38 cellular contexts compared by ENCODE assay signal in genomic region chr5:35035271-35035670, GRCh38. TPM values are rescaled to one million over a fixed set of nuclear protein-coding genes. Genes with fewer than 3 reads are reported as not detected.
"Had no signal": no experiment of that assay in that cellular context is flagged by ENCODE, and none has a peak within 500 bp of the region (broad histone marks: within the 10 kb centered on the region; RNA-seq: fewer than 3 reads in every experiment).

No MANE protein-coding gene starts in this region.

- H3K4me3 Mint-ChIP-seq: activated B cell treated with CpG ODN at 0.5 μM for 24 hours; activated CD4-positive, alpha-beta memory T cell treated with anti-CD3 and anti-CD28 coated beads, Interleukin-2, amount 10 ng/mL, durations not matched to agents 7 days and 5 days; activated CD4-positive, alpha-beta T cell treated with anti-CD3 and anti-CD28 coated beads, Interleukin-2, amount 10 ng/mL, durations not matched to agents 24 days and 14 days; activated CD8-positive, alpha-beta memory T cell treated with anti-CD3 and anti-CD28 coated beads, Interleukin-2, amount 10 ng/mL, durations not matched to agents 7 days and 5 days; activated CD8-positive, alpha-beta T cell treated with anti-CD3 and anti-CD28 coated beads, Interleukin-2, amount 10 ng/mL, durations not matched to agents 7 days and 5 days; activated naive CD4-positive, alpha-beta T cell treated with anti-CD3 and anti-CD28 coated beads, Interleukin-2, amount 10 ng/mL, durations not matched to agents 7 days and 5 days; activated naive CD4-positive, alpha-beta T cell treated with anti-CD3 and anti-CD28 coated beads, Interleukin-2, amount 50 U/mL, for 24 hours; activated naive CD8-positive, alpha-beta T cell; activated naive CD8-positive, alpha-beta T cell treated with anti-CD3 and anti-CD28 coated beads, Interleukin-2, amount 10 ng/mL, durations not matched to agents 7 days and 5 days; activated naive CD8-positive, alpha-beta T cell treated with anti-CD3 and anti-CD28 coated beads, Interleukin-2, amount 50 U/mL, for 24 hours; activated T-cell treated with anti-CD3 and anti-CD28 coated beads, Interleukin-2, amount 50 U/mL, for 24 hours; brain; central memory CD8-positive, alpha-beta T cell; T-helper 1 cell treated with Interleukin-12 subunit alpha and Interleukin-12 subunit beta and Interleukin-4 antibody, amounts not matched to agents 30 μg/mL and 1 μg/mL, for 36 hours; T-helper 2 cell treated with Interferon-gamma antibody and Interleukin-4, amounts not matched to agents 5 μg/mL and 100 μg/mL, for 36 hours had no signal

- H3K36me3 Mint-ChIP-seq: activated CD8-positive, alpha-beta memory T cell treated with anti-CD3 and anti-CD28 coated beads, Interleukin-2, amount 10 ng/mL, durations not matched to agents 7 days and 5 days; activated naive CD4-positive, alpha-beta T cell treated with anti-CD3 and anti-CD28 coated beads, Interleukin-2, amount 10 ng/mL, durations not matched to agents 7 days and 5 days; activated naive CD4-positive, alpha-beta T cell treated with anti-CD3 and anti-CD28 coated beads, Interleukin-2, amount 50 U/mL, for 24 hours; activated naive CD8-positive, alpha-beta T cell; activated naive CD8-positive, alpha-beta T cell treated with anti-CD3 and anti-CD28 coated beads, Interleukin-2, amount 10 ng/mL, durations not matched to agents 7 days and 5 days; brain had no signal

- DNase-seq: activated B cell treated with CpG ODN at 0.5 μM for 24 hours; activated CD4-positive, alpha-beta memory T cell treated with anti-CD3 and anti-CD28 coated beads, Interleukin-2, amount 10 ng/mL, durations not matched to agents 7 days and 5 days; activated CD4-positive, alpha-beta T cell treated with anti-CD3 and anti-CD28 coated beads for 4 hours; activated CD4-positive, alpha-beta T cell treated with anti-CD3 and anti-CD28 coated beads, Interleukin-2, amount 10 ng/mL, durations not matched to agents 24 days and 14 days; activated CD4-positive, alpha-beta T cell treated with anti-CD3 and anti-CD28 coated beads, Interleukin-2, amount 50 U/mL, for 48 hours; activated CD4-positive, CD25-positive, alpha-beta regulatory T cell treated with anti-CD3 and anti-CD28 coated beads, Interleukin-2, amount 50 U/mL, for 72 hours; activated CD8-positive, alpha-beta memory T cell treated with anti-CD3 and anti-CD28 coated beads for 24 hours; activated CD8-positive, alpha-beta memory T cell treated with anti-CD3 and anti-CD28 coated beads, Interleukin-2, amount 10 ng/mL, durations not matched to agents 7 days and 5 days; activated CD8-positive, alpha-beta memory T cell treated with anti-CD3 and anti-CD28 coated beads, Interleukin-2, amount 50 U/mL, for 48 hours; activated CD8-positive, alpha-beta T cell treated with anti-CD3 and anti-CD28 coated beads, Interleukin-2, amount 10 ng/mL, durations not matched to agents 7 days and 5 days; activated effector memory CD4-positive, alpha-beta T cell treated with Interleukin-2 at 50 U/mL for 16 hours; activated gamma-delta T cell; activated naive CD4-positive, alpha-beta T cell treated with anti-CD3 and anti-CD28 coated beads, Interleukin-2, amount 10 ng/mL, durations not matched to agents 7 days and 5 days; activated naive CD4-positive, alpha-beta T cell treated with Interleukin-2 at 50 U/mL for 16 hours; activated naive CD8-positive, alpha-beta T cell treated with anti-CD3 and anti-CD28 coated beads, Interleukin-2, amount 10 ng/mL, durations not matched to agents 7 days and 5 days; activated naive CD8-positive, alpha-beta T cell treated with anti-CD3 and anti-CD28 coated beads, Interleukin-2, amount 50 U/mL, for 24 hours; activated T-cell treated with anti-CD3 and anti-CD28 coated beads, Interleukin-2, amount 50 U/mL, for 24 hours; activated T-cell treated with anti-CD3 and anti-CD28 coated beads, Interleukin-2, amount 50 U/mL, for 48 hours; amygdala; anterior cingulate cortex; caudate nucleus; cerebellar nuclear complex; T-helper 1 cell; T-helper 2 cell; T-helper 9 cell had no signal

- H3K27me3 Mint-ChIP-seq: brain had no signal

- H3K27me3 ChIP-seq: ascending aorta, cardiac muscle cell had no signal

- H3K36me3 ChIP-seq: ascending aorta, cardiac muscle cell had no signal

- H3K4me1 Mint-ChIP-seq: activated B cell treated with CpG ODN at 0.5 μM for 24 hours; activated CD4-positive, alpha-beta memory T cell treated with anti-CD3 and anti-CD28 coated beads, Interleukin-2, amount 10 ng/mL, durations not matched to agents 7 days and 5 days; activated CD4-positive, alpha-beta T cell treated with anti-CD3 and anti-CD28 coated beads, Interleukin-2, amount 10 ng/mL, durations not matched to agents 24 days and 14 days; activated CD8-positive, alpha-beta memory T cell treated with anti-CD3 and anti-CD28 coated beads, Interleukin-2, amount 10 ng/mL, durations not matched to agents 7 days and 5 days; activated naive CD4-positive, alpha-beta T cell treated with anti-CD3 and anti-CD28 coated beads, Interleukin-2, amount 10 ng/mL, durations not matched to agents 7 days and 5 days; activated naive CD4-positive, alpha-beta T cell treated with anti-CD3 and anti-CD28 coated beads, Interleukin-2, amount 50 U/mL, for 24 hours; activated naive CD8-positive, alpha-beta T cell treated with anti-CD3 and anti-CD28 coated beads, Interleukin-2, amount 10 ng/mL, durations not matched to agents 7 days and 5 days; activated naive CD8-positive, alpha-beta T cell treated with anti-CD3 and anti-CD28 coated beads, Interleukin-2, amount 50 U/mL, for 24 hours; central memory CD8-positive, alpha-beta T cell had no signal

- H3K27ac ChIP-seq: ascending aorta, cardiac muscle cell, VCaP had no signal

- FAIRE-seq: bronchial epithelial cell, TTC549 had no signal

- H3K4me3 ChIP-seq: ascending aorta, cardiac muscle cell had no signal

- H3K9me3 Mint-ChIP-seq: activated B cell treated with CpG ODN at 0.5 μM for 24 hours; activated CD4-positive, alpha-beta memory T cell treated with anti-CD3 and anti-CD28 coated beads, Interleukin-2, amount 10 ng/mL, durations not matched to agents 7 days and 5 days; activated CD4-positive, alpha-beta T cell treated with anti-CD3 and anti-CD28 coated beads, Interleukin-2, amount 10 ng/mL, durations not matched to agents 24 days and 14 days; activated naive CD4-positive, alpha-beta T cell treated with anti-CD3 and anti-CD28 coated beads, Interleukin-2, amount 10 ng/mL, durations not matched to agents 7 days and 5 days; activated naive CD4-positive, alpha-beta T cell treated with anti-CD3 and anti-CD28 coated beads, Interleukin-2, amount 50 U/mL, for 24 hours; activated naive CD8-positive, alpha-beta T cell treated with anti-CD3 and anti-CD28 coated beads, Interleukin-2, amount 10 ng/mL, durations not matched to agents 7 days and 5 days; activated naive CD8-positive, alpha-beta T cell treated with anti-CD3 and anti-CD28 coated beads, Interleukin-2, amount 50 U/mL, for 24 hours; activated T-cell treated with anti-CD3 and anti-CD28 coated beads, Interleukin-2, amount 50 U/mL, for 24 hours; activated T-helper 2 cell treated with anti-CD3 and anti-CD28 coated beads, Interferon-gamma antibody, Interleukin-2, Interleukin-4, amounts not matched to agents 10 μg/mL and 5 μg/mL and 100 μg/mL, durations not matched to agents 14 hours and 24 hours and 36 hours; central memory CD8-positive, alpha-beta T cell; T-helper 1 cell treated with Interleukin-12 subunit alpha and Interleukin-12 subunit beta and Interleukin-4 antibody, amounts not matched to agents 30 μg/mL and 1 μg/mL, for 36 hours; T-helper 2 cell treated with Interferon-gamma antibody and Interleukin-4, amounts not matched to agents 5 μg/mL and 100 μg/mL, for 36 hours had no signal

- H3K27ac Mint-ChIP-seq: activated B cell treated with CpG ODN at 0.5 μM for 24 hours; activated CD4-positive, alpha-beta memory T cell treated with anti-CD3 and anti-CD28 coated beads, Interleukin-2, amount 10 ng/mL, durations not matched to agents 7 days and 5 days; activated CD4-positive, alpha-beta T cell treated with anti-CD3 and anti-CD28 coated beads, Interleukin-2, amount 10 ng/mL, durations not matched to agents 24 days and 14 days; activated CD8-positive, alpha-beta memory T cell treated with anti-CD3 and anti-CD28 coated beads, Interleukin-2, amount 10 ng/mL, durations not matched to agents 7 days and 5 days; activated CD8-positive, alpha-beta T cell treated with anti-CD3 and anti-CD28 coated beads, Interleukin-2, amount 10 ng/mL, durations not matched to agents 7 days and 5 days; activated naive CD4-positive, alpha-beta T cell treated with anti-CD3 and anti-CD28 coated beads, Interleukin-2, amount 10 ng/mL, durations not matched to agents 7 days and 5 days; activated naive CD4-positive, alpha-beta T cell treated with anti-CD3 and anti-CD28 coated beads, Interleukin-2, amount 50 U/mL, for 24 hours; activated naive CD8-positive, alpha-beta T cell; activated naive CD8-positive, alpha-beta T cell treated with anti-CD3 and anti-CD28 coated beads, Interleukin-2, amount 10 ng/mL, durations not matched to agents 7 days and 5 days; activated naive CD8-positive, alpha-beta T cell treated with anti-CD3 and anti-CD28 coated beads, Interleukin-2, amount 50 U/mL, for 24 hours; activated T-cell treated with anti-CD3 and anti-CD28 coated beads, Interleukin-2, amount 50 U/mL, for 24 hours; activated T-helper 2 cell treated with anti-CD3 and anti-CD28 coated beads, Interferon-gamma antibody, Interleukin-2, Interleukin-4, amounts not matched to agents 10 μg/mL and 5 μg/mL and 100 μg/mL, durations not matched to agents 14 hours and 24 hours and 36 hours; T-helper 1 cell treated with Interleukin-12 subunit alpha and Interleukin-12 subunit beta and Interleukin-4 antibody, amounts not matched to agents 30 μg/mL and 1 μg/mL, for 36 hours; T-helper 2 cell treated with Interferon-gamma antibody and Interleukin-4, amounts not matched to agents 5 μg/mL and 100 μg/mL, for 36 hours had no signal

- ATAC-seq: activated CD8-positive, alpha-beta memory T cell treated with anti-CD3 and anti-CD28 coated beads, Interleukin-2, amount 10 ng/mL, durations not matched to agents 7 days and 5 days; activated CD8-positive, alpha-beta T cell treated with anti-CD3 and anti-CD28 coated beads, Interleukin-2, amount 10 ng/mL, durations not matched to agents 7 days and 5 days; activated naive CD8-positive, alpha-beta T cell treated with anti-CD3 and anti-CD28 coated beads, Interleukin-2, amount 50 U/mL, for 24 hours had no signal

- H3K9me3 ChIP-seq: ascending aorta had no signal

- H3K4me1 ChIP-seq: ascending aorta had no signal

RNA-seq across cellular contexts. Expression of gene AGXT2, which starts 12.5 kb away (rescaled TPM):
- total RNA-seq: activated B cell treated with CpG ODN at 0.5 μM for 24 hours; activated CD4-positive, alpha-beta memory T cell treated with anti-CD3 and anti-CD28 coated beads, Interleukin-2, amount 10 ng/mL, durations not matched to agents 7 days and 5 days; activated CD4-positive, alpha-beta T cell treated with anti-CD3 and anti-CD28 coated beads, Interleukin-2, amount 10 ng/mL, durations not matched to agents 24 days and 14 days; activated CD8-positive, alpha-beta memory T cell treated with anti-CD3 and anti-CD28 coated beads, Interleukin-2, amount 10 ng/mL, durations not matched to agents 7 days and 5 days; activated CD8-positive, alpha-beta T cell treated with anti-CD3 and anti-CD28 coated beads, Interleukin-2, amount 10 ng/mL, durations not matched to agents 7 days and 5 days; activated naive CD8-positive, alpha-beta T cell treated with anti-CD3 and anti-CD28 coated beads, Interleukin-2, amount 10 ng/mL, durations not matched to agents 7 days and 5 days; activated T-helper 2 cell treated with anti-CD3 and anti-CD28 coated beads, Interferon-gamma antibody, Interleukin-2, Interleukin-4, amounts not matched to agents 10 μg/mL and 5 μg/mL and 100 μg/mL, durations not matched to agents 14 hours and 24 hours and 36 hours; ascending aorta; bronchial epithelial cell; cardiac muscle cell had no signal
- polyA plus RNA-seq: adipose tissue, cardiac muscle cell had no signal
